ENCODE assay signal across 1 cellular context in genomic region chr16:85051067-85051709, GRCh38.
A peak's percentile ranks its signal among the peaks of the same experiment; 100 is the strongest.
TF ChIP-seq lines count a peak whose summit lies in the region.

No MANE protein-coding gene starts in this region.

TF ChIP-seq in K562, 482 proteins besides CTCF, POLR2A, EP300 and RAD21 (continued from another document):
- TF ChIP-seq NKRF (IDR thresholded peaks at IDR 0.05; ENCODE audit: borderline replicate concordance) (0 out of 2 replicates have a peak, but pooled peaks have one; percentile 27), EHMT2 (IDR thresholded peaks at IDR 0.05) (peak; percentile 50), RUNX1 (IDR thresholded peaks at IDR 0.05; ENCODE audit: low read depth) (no peak), ARID3A (IDR thresholded peaks at IDR 0.05; ENCODE audit: borderline replicate concordance, low read depth, low read length) (peak; percentile 64; the same call in 1 of the 2 replicates), HINFP (tag; conservative IDR thresholded peaks at IDR 0.05; ENCODE audit: low read depth) (peak; percentile 86), ZKSCAN8 (CRISPR knock-in tag; IDR thresholded peaks at IDR 0.05) (no peak; the same call in 1 of the 2 replicates), E2F1 (CRISPR knock-in tag; IDR thresholded peaks at IDR 0.05) (no peak), ZNF41 (CRISPR knock-in tag; conservative IDR thresholded peaks at IDR 0.05) (no peak), ZBTB5 (IDR thresholded peaks at IDR 0.05) (peak; percentile 86), STAT5B (CRISPR knock-in tag; IDR thresholded peaks at IDR 0.05) (no peak)
TF ChIP-seq in K562: peak in this region for 73.
